Comparison of ENCODE assay signal across 29 cellular contexts in genomic region chr7:97578225-97578624, GRCh38.
"Had no signal": no experiment of that assay in that cellular context is flagged by ENCODE, and none has a peak within 500 bp of the region (broad histone marks: within the 10 kb centered on the region; RNA-seq: fewer than 3 reads in every experiment).

No MANE protein-coding gene starts in this region.

- H3K27ac ChIP-seq: ascending aorta, body of pancreas, brain microvascular endothelial cell, breast epithelium, cardiac muscle cell had no signal

- DNase-seq: activated effector memory CD4-positive, alpha-beta T cell treated with anti-CD3 and anti-CD28 coated beads, Interleukin-2, amount 50 U/mL, for 16 hours; activated effector memory CD4-positive, alpha-beta T cell treated with Interleukin-2 at 50 U/mL for 16 hours; activated gamma-delta T cell; activated gamma-delta T cell treated with Interleukin-2 at 50 U/mL for 16 hours; activated naive CD4-positive, alpha-beta T cell; activated naive CD4-positive, alpha-beta T cell treated with anti-CD3 and anti-CD28 coated beads for 36 hours; activated naive CD4-positive, alpha-beta T cell treated with anti-CD3 and anti-CD28 coated beads, Interleukin-2, amount 10 ng/mL, durations not matched to agents 7 days and 5 days; activated naive CD4-positive, alpha-beta T cell treated with anti-CD3 and anti-CD28 coated beads, Interleukin-2, amount 50 U/mL, for 16 hours; activated naive CD4-positive, alpha-beta T cell treated with Interleukin-2 at 50 U/mL for 16 hours; activated naive CD8-positive, alpha-beta T cell treated with anti-CD3 and anti-CD28 coated beads for 36 hours; activated naive CD8-positive, alpha-beta T cell treated with anti-CD3 and anti-CD28 coated beads, Interleukin-2, amount 10 ng/mL, durations not matched to agents 7 days and 5 days; activated naive CD8-positive, alpha-beta T cell treated with anti-CD3 and anti-CD28 coated beads, Interleukin-2, amount 50 U/mL, for 24 hours; activated T-cell treated with anti-CD3 and anti-CD28 coated beads, Interleukin-2, amount 50 U/mL, for 1 hour; activated T-cell treated with anti-CD3 and anti-CD28 coated beads, Interleukin-2, amount 50 U/mL, for 24 hours; activated T-cell treated with anti-CD3 and anti-CD28 coated beads, Interleukin-2, amount 50 U/mL, for 4 hours; activated T-cell treated with anti-CD3 and anti-CD28 coated beads, Interleukin-2, amount 50 U/mL, for 48 hours; activated T-cell treated with anti-CD3 and anti-CD28 coated beads, Interleukin-2, amount 50 U/mL, for 72 hours; amniotic stem cell; amygdala; anterior cingulate cortex; aorta; body of pancreas; brain microvascular endothelial cell; caudate nucleus; central memory CD4-positive, alpha-beta T cell; cerebellar nuclear complex had no signal

- H3K9me3 ChIP-seq: ascending aorta, body of pancreas had no signal

- H3K27me3 ChIP-seq: ascending aorta, body of pancreas, brain microvascular endothelial cell, breast epithelium, cardiac muscle cell had no signal

- H3K36me3 ChIP-seq: ascending aorta, brain microvascular endothelial cell, breast epithelium, cardiac muscle cell had no signal

- H3K4me3 ChIP-seq: ascending aorta, body of pancreas, breast epithelium, cardiac muscle cell had no signal

- H3K4me1 ChIP-seq: ascending aorta, body of pancreas, breast epithelium had no signal
